Comparison of ENCODE assay signal across 29 cellular contexts in genomic region chr6:96948631-96949030, GRCh38. TPM values are rescaled to one million over a fixed set of nuclear protein-coding genes. Genes with fewer than 3 reads are reported as not detected.
"Had no signal": no experiment of that assay in that cellular context is flagged by ENCODE, and none has a peak within 500 bp of the region (broad histone marks: within the 10 kb centered on the region; RNA-seq: fewer than 3 reads in every experiment).

No MANE protein-coding gene starts in this region.

- FAIRE-seq: frontal cortex, pancreas had no signal

- H3K27me3 ChIP-seq: colonic mucosa, esophagus muscularis mucosa, pancreas, right lobe of liver, thyroid gland, vagina had no signal

- DNase-seq: colonic mucosa; effector CD8-positive, alpha-beta T cell; endodermal cell; hypothalamus; immature natural killer cell; islet precursor cell; left ventricle myocardium superior; lower lobe of right lung; natural killer cell; occipital lobe; pancreas; right lobe of liver; stimulated activated CD4-positive, alpha-beta T cell treated with anti-CD3 and anti-CD28 coated beads, Interleukin-12 subunit alpha, Interleukin-12 subunit beta, amount 100 ng/mL, for 4 hours; stimulated activated CD4-positive, alpha-beta T cell treated with anti-CD3 and anti-CD28 coated beads, Interleukin-1b, Interleukin-23, amount 100 ng/mL, for 48 hours; stimulated activated CD4-positive, alpha-beta T cell treated with anti-CD3 and anti-CD28 coated beads, Interleukin-4, amount 100 ng/mL, for 1 hour; stimulated activated CD8-positive, alpha-beta memory T cell treated with anti-CD3 and anti-CD28 coated beads, Interleukin-4, amount 100 ng/mL, for 48 hours; stimulated activated naive CD4-positive, alpha-beta T cell; stimulated activated naive CD8-positive, alpha-beta T cell treated with anti-CD3 and anti-CD28 coated beads, Interleukin-15, amount 100 ng/mL, for 72 hours; thyroid gland; trophoblast cell had no signal

- ATAC-seq: left ventricle myocardium superior; lower lobe of right lung; natural killer cell; pancreas; right lobe of liver; stimulated activated naive CD8-positive, alpha-beta T cell treated with anti-CD3 and anti-CD28 coated beads, Interleukin-15, amount 100 ng/mL, for 72 hours had no signal

- H3K36me3 ChIP-seq: colonic mucosa, esophagus muscularis mucosa, lower lobe of right lung, pancreas, right lobe of liver, suprapubic skin, thyroid gland, vagina had no signal

- H3K9me3 ChIP-seq: colonic mucosa, esophagus muscularis mucosa, lower lobe of right lung, pancreas, right lobe of liver, suprapubic skin, thyroid gland, vagina had no signal

- H3K4me3 ChIP-seq: colonic mucosa, esophagus muscularis mucosa, lower lobe of right lung, pancreas, right lobe of liver, smooth muscle cell, suprapubic skin, thyroid gland, vagina had no signal

- H3K4me2 ChIP-seq: smooth muscle cell had no signal

- H3K27ac ChIP-seq: colonic mucosa, esophagus muscularis mucosa, lower lobe of right lung, pancreas, right lobe of liver, suprapubic skin, thyroid gland, vagina had no signal

- H3K4me1 ChIP-seq: colonic mucosa, esophagus muscularis mucosa, lower lobe of right lung, pancreas, right lobe of liver, suprapubic skin, thyroid gland, vagina had no signal

RNA-seq across cellular contexts. Expression of gene KLHL32, which starts 24.1 kb away (rescaled TPM):
- total RNA-seq: epithelial cell of proximal tubule, fibroblast of villous mesenchyme, posterior vena cava, pulmonary artery endothelial cell, smooth muscle cell had no signal
